In the genomic region with DNA sequence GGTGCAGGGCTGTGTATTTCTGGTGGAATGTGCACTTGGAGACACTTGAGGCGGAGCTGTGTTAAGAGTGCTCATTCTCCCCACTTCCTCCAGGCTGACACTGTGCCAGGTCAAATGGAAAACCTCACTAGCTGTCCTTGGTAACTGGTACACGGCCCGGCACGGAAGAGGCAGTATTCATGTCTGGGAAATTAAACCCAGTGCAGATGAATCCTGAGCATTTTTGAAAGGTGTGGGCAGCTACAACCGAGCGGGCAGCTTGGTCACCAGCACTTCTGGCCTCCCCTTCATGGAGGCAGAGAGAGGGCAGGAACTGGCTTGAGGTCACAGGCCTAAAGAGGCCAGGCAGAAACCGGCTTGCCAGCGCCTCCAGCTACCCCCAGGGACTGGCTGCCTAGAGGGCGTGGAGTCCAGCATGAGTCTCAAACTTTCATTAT, we compare ENCODE assay signal across 8 cellular contexts. TPM values are rescaled to one million over a fixed set of nuclear protein-coding genes. Genes with fewer than 3 reads are reported as not detected.
DNase-seq lines count a peak whose midpoint lies in the region; ATAC-seq and TF ChIP-seq lines count a peak whose summit lies in the region.

No MANE protein-coding gene starts in this region.

- H3K79me2 ChIP-seq in neural cell (replicated peaks; ENCODE audit: insufficient read depth, low read length): peaks cover 10% of the 10 kb centered on the region

- H3K9me3 Mint-ChIP-seq in Caco-2 (ENCODE audit: unreplicated experiment) (no peaks in the 10 kb centered on the region), chondrocyte (ENCODE audit: low read depth) (no peaks in the 10 kb centered on the region)

- CTCF ChIA-PET in Caco-2 (lab: Charles Lee): no interaction called here

- intact Hi-C loops in Caco-2 (cut with micrococcal nuclease; ENCODE audit: unreplicated experiment): no loop called here
- intact Hi-C loops in posterior vena cava (cut with DNase I): no loop called here

- H3K4me3 ChIP-seq in Caco-2 (ENCODE audit: low read depth, low read length) (no peak overlapping the region), LNCaP clone FGC (ENCODE audit: low read depth, low read length) (peak overlapping the region; percentile 80), neural cell (ENCODE audit: low read length) (peak overlapping the region; percentile 93)

- POLR2A ChIA-PET in Caco-2 (lab: Charles Lee): no interaction called here

- no peaks in the 10 kb centered on the region for H3K27me3 ChIP-seq in Caco-2 (replicated peaks; ENCODE audit: control insufficient read depth, insufficient read depth, low read length)
- H3K27me3 ChIP-seq in neural cell (ENCODE audit: insufficient read depth, low read depth, low read length): no peaks in the 10 kb centered on the region

- H3K27me3 Mint-ChIP-seq in Caco-2 (ENCODE audit: insufficient read depth, unreplicated experiment) (no peaks in the 10 kb centered on the region), chondrocyte (ENCODE audit: low read depth) (no peaks in the 10 kb centered on the region)

- no peaks in the 10 kb centered on the region for H3K4me1 ChIP-seq in Caco-2

- TF ChIP-seq CTCF in Caco-2 (IDR thresholded peaks at IDR 0.05; ENCODE audit: insufficient read depth in 1 of 2, low read depth in 1 of 2, low read length in 1 of 2, severe bottlenecking in 1 of 2, unreplicated experiment in 1 of 2) (no peak), LNCaP clone FGC (IDR thresholded peaks at IDR 0.05; ENCODE audit: control insufficient read depth, extremely low read depth, insufficient read depth) (no peak), chondrocyte (IDR thresholded peaks at IDR 0.05) (no peak), neural cell (IDR thresholded peaks at IDR 0.05; ENCODE audit: poor library complexity, severe bottlenecking) (no peak)

- H3K9ac ChIP-seq in neural cell (ENCODE audit: low read length): no peak overlapping the region

- DNase-seq in Caco-2 (no peak), LNCaP clone FGC (ENCODE audit: low read depth) (no peak), chondrocyte (ENCODE audit: low spot score) (peak; percentile 40), cerebellar nuclear complex (lab: John Stamatoyannopoulos, UW) (no peak), posterior vena cava (ENCODE audit: low spot score) (no peak)

- H3K9me2 ChIP-seq in neural cell (ENCODE audit: insufficient read depth, low read length): no peaks in the 10 kb centered on the region

- H3K4me3 Mint-ChIP-seq in Caco-2 (ENCODE audit: unreplicated experiment): peak overlapping the region; percentile 88
- peak overlapping the region; percentile 82 for H3K4me3 Mint-ChIP-seq in chondrocyte (ENCODE audit: unreplicated experiment)

- H3K36me3 ChIP-seq in Caco-2 (ENCODE audit: control insufficient read depth, insufficient read depth, low read length) (peaks cover 3% of the 10 kb centered on the region), neural cell (ENCODE audit: insufficient read depth, low read length) (no peaks in the 10 kb centered on the region)

- no TSS peak for BruUV-seq in Caco-2 (replicated peaks; lab: Mats Ljungman, UMichigan)

- ATAC-seq in GM19035 (IDR thresholded peaks at IDR 0.05; ENCODE audit: unreplicated experiment): no peak
- ATAC-seq in GM19455 (IDR thresholded peaks at IDR 0.05; ENCODE audit: unreplicated experiment): no peak

- no peak overlapping the region for H3K27ac ChIP-seq in neural cell (ENCODE audit: low read length)

- H3K4me2 ChIP-seq in neural cell (ENCODE audit: low read length): no peak overlapping the region

- no peak for TF ChIP-seq EP300 in neural cell (conservative IDR thresholded peaks at IDR 0.05; ENCODE audit: poor library complexity, severe bottlenecking)

- peaks cover 52% of the 10 kb centered on the region for H3K36me3 Mint-ChIP-seq in Caco-2 (ENCODE audit: insufficient read depth, unreplicated experiment)
- H3K36me3 Mint-ChIP-seq in chondrocyte (ENCODE audit: low read depth): peaks cover 11% of the 10 kb centered on the region

- no peak overlapping the region for H2AFZ ChIP-seq in neural cell (ENCODE audit: low read depth, low read length)

- H3F3A ChIP-seq in neural cell (ENCODE audit: insufficient read depth, low read length, poor library complexity, severe bottlenecking): no peaks in the 10 kb centered on the region

- H3K27ac Mint-ChIP-seq in Caco-2 (ENCODE audit: unreplicated experiment) (no peak overlapping the region), chondrocyte (ENCODE audit: unreplicated experiment) (no peak overlapping the region)

- no peaks in the 10 kb centered on the region for H4K20me1 ChIP-seq in neural cell (ENCODE audit: insufficient read depth)

- H3K9me3 ChIP-seq in Caco-2 (no peaks in the 10 kb centered on the region), neural cell (ENCODE audit: low read length) (no peaks in the 10 kb centered on the region)

- H3K4me1 Mint-ChIP-seq in Caco-2 (ENCODE audit: low read depth, unreplicated experiment) (peaks cover 6% of the 10 kb centered on the region), chondrocyte (ENCODE audit: low read depth) (peaks cover 21% of the 10 kb centered on the region)

- no peak for TF ChIP-seq RAD21 in neural cell (conservative IDR thresholded peaks at IDR 0.05)

TF ChIP-seq in neural cell, 6 proteins besides CTCF, POLR2A, EP300 and RAD21:
- TF ChIP-seq, protein P1, sequence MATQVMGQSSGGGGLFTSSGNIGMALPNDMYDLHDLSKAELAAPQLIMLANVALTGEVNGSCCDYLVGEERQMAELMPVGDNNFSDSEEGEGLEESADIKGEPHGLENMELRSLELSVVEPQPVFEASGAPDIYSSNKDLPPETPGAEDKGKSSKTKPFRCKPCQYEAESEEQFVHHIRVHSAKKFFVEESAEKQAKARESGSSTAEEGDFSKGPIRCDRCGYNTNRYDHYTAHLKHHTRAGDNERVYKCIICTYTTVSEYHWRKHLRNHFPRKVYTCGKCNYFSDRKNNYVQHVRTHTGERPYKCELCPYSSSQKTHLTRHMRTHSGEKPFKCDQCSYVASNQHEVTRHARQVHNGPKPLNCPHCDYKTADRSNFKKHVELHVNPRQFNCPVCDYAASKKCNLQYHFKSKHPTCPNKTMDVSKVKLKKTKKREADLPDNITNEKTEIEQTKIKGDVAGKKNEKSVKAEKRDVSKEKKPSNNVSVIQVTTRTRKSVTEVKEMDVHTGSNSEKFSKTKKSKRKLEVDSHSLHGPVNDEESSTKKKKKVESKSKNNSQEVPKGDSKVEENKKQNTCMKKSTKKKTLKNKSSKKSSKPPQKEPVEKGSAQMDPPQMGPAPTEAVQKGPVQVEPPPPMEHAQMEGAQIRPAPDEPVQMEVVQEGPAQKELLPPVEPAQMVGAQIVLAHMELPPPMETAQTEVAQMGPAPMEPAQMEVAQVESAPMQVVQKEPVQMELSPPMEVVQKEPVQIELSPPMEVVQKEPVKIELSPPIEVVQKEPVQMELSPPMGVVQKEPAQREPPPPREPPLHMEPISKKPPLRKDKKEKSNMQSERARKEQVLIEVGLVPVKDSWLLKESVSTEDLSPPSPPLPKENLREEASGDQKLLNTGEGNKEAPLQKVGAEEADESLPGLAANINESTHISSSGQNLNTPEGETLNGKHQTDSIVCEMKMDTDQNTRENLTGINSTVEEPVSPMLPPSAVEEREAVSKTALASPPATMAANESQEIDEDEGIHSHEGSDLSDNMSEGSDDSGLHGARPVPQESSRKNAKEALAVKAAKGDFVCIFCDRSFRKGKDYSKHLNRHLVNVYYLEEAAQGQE (IDR thresholded peaks at IDR 0.05; ENCODE audit: borderline replicate concordance): no peak
- TF ChIP-seq TAF1 (IDR thresholded peaks at IDR 0.05; ENCODE audit: low read depth) (no peak), SMC3 (conservative IDR thresholded peaks at IDR 0.05; ENCODE audit: poor library complexity) (no peak)

RNA-seq across cellular contexts. Expression of a gene that starts 1.6 kb away (rescaled TPM):
- total RNA-seq in Caco-2 (2022) (114 and 122 TPM in 2 replicates), chondrocyte (75.8 to 108 TPM (median 81.6 TPM) in 3 replicates), posterior vena cava (10 to 100 TPM; 56.5 to 65.9 TPM)
- 61.6 and 78.9 TPM in 2 replicates for polyA plus RNA-seq in neural cell
- 77.9 and 110 TPM in 2 replicates for polyA minus RNA-seq in neural cell

RNA-seq across cellular contexts. Expression of a gene that starts 48.5 kb away (rescaled TPM):
- 5.1 and 6.1 TPM in 2 replicates for total RNA-seq in Caco-2 (2022)
- not detected in 3 replicates for total RNA-seq in chondrocyte
- polyA plus RNA-seq in neural cell: not detected in 2 replicates
- polyA minus RNA-seq in neural cell: not detected in 2 replicates
- total RNA-seq in posterior vena cava: under 1 TPM in 1 of 2 donors, not detected in 1; 0.14 TPM
